In the genomic region with DNA sequence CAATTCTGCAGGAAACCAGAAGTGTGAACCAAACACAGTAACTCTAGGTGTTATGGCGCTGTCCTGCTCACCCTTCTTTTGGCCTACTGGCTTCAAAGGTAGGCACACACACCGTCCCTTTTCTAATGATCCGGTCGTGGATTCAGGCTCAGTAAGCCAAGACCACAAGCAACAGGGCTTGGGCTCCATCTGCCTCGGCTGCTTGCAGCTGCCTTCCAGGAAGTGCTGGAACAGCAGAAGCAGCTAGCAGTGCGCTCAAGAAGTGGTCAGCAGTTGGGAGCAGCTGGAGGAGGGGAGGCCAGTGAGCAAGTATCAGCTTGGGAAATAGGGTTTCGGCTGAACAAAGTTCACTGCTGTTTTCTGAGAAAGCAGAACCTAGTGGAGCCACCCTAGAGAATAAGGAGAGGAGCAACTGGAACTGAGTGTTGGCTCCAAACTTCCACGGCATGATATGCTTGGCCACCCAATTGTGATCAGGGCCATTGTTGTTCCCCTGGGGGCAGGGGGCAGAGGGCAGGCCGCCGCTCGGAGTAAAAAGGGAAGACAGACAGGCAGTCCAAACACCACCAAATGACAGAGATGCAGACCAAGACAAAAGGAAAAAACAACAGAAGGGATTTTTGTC, we compare ENCODE assay signal across 1 cellular context.
A peak's percentile ranks its signal among the peaks of the same experiment; 100 is the strongest.
TF ChIP-seq lines count a peak whose summit lies in the region.

No MANE protein-coding gene starts in this region.

TF ChIP-seq in K562, 482 proteins besides CTCF, POLR2A, EP300 and RAD21 (continued from another document and continues in another):
- TF ChIP-seq, protein P1, sequence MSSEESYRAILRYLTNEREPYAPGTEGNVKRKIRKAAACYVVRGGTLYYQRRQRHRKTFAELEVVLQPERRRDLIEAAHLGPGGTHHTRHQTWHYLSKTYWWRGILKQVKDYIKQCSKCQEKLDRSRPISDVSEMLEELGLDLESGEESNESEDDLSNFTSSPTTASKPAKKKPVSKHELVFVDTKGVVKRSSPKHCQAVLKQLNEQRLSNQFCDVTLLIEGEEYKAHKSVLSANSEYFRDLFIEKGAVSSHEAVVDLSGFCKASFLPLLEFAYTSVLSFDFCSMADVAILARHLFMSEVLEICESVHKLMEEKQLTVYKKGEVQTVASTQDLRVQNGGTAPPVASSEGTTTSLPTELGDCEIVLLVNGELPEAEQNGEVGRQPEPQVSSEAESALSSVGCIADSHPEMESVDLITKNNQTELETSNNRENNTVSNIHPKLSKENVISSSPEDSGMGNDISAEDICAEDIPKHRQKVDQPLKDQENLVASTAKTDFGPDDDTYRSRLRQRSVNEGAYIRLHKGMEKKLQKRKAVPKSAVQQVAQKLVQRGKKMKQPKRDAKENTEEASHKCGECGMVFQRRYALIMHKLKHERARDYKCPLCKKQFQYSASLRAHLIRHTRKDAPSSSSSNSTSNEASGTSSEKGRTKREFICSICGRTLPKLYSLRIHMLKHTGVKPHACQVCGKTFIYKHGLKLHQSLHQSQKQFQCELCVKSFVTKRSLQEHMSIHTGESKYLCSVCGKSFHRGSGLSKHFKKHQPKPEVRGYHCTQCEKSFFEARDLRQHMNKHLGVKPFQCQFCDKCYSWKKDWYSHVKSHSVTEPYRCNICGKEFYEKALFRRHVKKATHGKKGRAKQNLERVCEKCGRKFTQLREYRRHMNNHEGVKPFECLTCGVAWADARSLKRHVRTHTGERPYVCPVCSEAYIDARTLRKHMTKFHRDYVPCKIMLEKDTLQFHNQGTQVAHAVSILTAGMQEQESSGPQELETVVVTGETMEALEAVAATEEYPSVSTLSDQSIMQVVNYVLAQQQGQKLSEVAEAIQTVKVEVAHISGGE (CRISPR knock-in tag; IDR thresholded peaks at IDR 0.05): 0 out of 6 replicates have a peak, but pooled peaks of 1 of the 3 experiments have one; percentile 43
- TF ChIP-seq FOXP1 (CRISPR knock-in tag; IDR thresholded peaks at IDR 0.05): no peak
- TF ChIP-seq ZNF197 (CRISPR knock-in tag; IDR thresholded peaks at IDR 0.05; ENCODE audit: low read depth): 0 out of 2 replicates have a peak, but pooled peaks have one; percentile 49
- TF ChIP-seq CEBPB (tag; IDR thresholded peaks at IDR 0.05): no peak
- no peak for TF ChIP-seq POLR2AphosphoS2 (IDR thresholded peaks at IDR 0.05; ENCODE audit: low read length)
- TF ChIP-seq BACH1 (tag; IDR thresholded peaks at IDR 0.05): peak; percentile 39; the same call in 1 of the 2 replicates
- no peak; the same call in 1 of the 2 replicates for TF ChIP-seq ARID1B (IDR thresholded peaks at IDR 0.05)
- TF ChIP-seq DPF2 (IDR thresholded peaks at IDR 0.05): no peak
- no peak for TF ChIP-seq TAF9B (IDR thresholded peaks at IDR 0.05; ENCODE audit: partially characterized antibody)
- TF ChIP-seq KAT8 (IDR thresholded peaks at IDR 0.05; ENCODE audit: low read depth): no peak
- TF ChIP-seq, protein P2, sequence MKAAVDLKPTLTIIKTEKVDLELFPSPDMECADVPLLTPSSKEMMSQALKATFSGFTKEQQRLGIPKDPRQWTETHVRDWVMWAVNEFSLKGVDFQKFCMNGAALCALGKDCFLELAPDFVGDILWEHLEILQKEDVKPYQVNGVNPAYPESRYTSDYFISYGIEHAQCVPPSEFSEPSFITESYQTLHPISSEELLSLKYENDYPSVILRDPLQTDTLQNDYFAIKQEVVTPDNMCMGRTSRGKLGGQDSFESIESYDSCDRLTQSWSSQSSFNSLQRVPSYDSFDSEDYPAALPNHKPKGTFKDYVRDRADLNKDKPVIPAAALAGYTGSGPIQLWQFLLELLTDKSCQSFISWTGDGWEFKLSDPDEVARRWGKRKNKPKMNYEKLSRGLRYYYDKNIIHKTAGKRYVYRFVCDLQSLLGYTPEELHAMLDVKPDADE (conservative IDR thresholded peaks at IDR 0.05; ENCODE audit: control insufficient read depth, low read depth, low read length): no peak
- TF ChIP-seq HDAC2 (IDR thresholded peaks at IDR 0.05): 0 out of 2 replicates have a peak, but pooled peaks have one; percentile 15
- TF ChIP-seq ZNF696 (CRISPR knock-in tag; conservative IDR thresholded peaks at IDR 0.05): no peak
- TF ChIP-seq CSDE1 (IDR thresholded peaks at IDR 0.05): no peak
- TF ChIP-seq ZSCAN32 (CRISPR knock-in tag; IDR thresholded peaks at IDR 0.05): no peak
- TF ChIP-seq NR2F6 (CRISPR knock-in tag; IDR thresholded peaks at IDR 0.05): no peak
- TF ChIP-seq GTF2A2 (tag; IDR thresholded peaks at IDR 0.05): no peak
- no peak for TF ChIP-seq SRSF7 (optimal IDR thresholded peaks at IDR 0.05; ENCODE audit: low read depth, low read length)
- TF ChIP-seq, protein P3, sequence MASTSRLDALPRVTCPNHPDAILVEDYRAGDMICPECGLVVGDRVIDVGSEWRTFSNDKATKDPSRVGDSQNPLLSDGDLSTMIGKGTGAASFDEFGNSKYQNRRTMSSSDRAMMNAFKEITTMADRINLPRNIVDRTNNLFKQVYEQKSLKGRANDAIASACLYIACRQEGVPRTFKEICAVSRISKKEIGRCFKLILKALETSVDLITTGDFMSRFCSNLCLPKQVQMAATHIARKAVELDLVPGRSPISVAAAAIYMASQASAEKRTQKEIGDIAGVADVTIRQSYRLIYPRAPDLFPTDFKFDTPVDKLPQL (IDR thresholded peaks at IDR 0.05; ENCODE audit: extremely low read depth, insufficient read length): no peak
- TF ChIP-seq, protein P4, sequence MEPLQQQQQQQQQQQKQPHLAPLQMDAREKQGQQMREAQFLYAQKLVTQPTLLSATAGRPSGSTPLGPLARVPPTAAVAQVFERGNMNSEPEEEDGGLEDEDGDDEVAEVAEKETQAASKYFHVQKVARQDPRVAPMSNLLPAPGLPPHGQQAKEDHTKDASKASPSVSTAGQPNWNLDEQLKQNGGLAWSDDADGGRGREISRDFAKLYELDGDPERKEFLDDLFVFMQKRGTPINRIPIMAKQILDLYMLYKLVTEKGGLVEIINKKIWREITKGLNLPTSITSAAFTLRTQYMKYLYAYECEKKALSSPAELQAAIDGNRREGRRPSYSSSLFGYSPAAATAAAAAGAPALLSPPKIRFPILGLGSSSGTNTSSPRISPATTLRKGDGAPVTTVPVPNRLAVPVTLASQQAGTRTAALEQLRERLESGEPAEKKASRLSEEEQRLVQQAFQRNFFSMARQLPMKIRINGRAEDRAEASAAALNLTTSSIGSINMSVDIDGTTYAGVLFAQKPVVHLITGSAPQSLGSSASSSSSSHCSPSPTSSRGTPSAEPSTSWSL (CRISPR knock-in tag; IDR thresholded peaks at IDR 0.05; ENCODE audit: borderline replicate concordance): no peak
- TF ChIP-seq ZNF140 (CRISPR knock-in tag; IDR thresholded peaks at IDR 0.05): no peak
- no peak for TF ChIP-seq HDAC8 (tag; IDR thresholded peaks at IDR 0.05)
- no peak for TF ChIP-seq STAT5B (CRISPR knock-in tag; IDR thresholded peaks at IDR 0.05)
- TF ChIP-seq, protein P5, sequence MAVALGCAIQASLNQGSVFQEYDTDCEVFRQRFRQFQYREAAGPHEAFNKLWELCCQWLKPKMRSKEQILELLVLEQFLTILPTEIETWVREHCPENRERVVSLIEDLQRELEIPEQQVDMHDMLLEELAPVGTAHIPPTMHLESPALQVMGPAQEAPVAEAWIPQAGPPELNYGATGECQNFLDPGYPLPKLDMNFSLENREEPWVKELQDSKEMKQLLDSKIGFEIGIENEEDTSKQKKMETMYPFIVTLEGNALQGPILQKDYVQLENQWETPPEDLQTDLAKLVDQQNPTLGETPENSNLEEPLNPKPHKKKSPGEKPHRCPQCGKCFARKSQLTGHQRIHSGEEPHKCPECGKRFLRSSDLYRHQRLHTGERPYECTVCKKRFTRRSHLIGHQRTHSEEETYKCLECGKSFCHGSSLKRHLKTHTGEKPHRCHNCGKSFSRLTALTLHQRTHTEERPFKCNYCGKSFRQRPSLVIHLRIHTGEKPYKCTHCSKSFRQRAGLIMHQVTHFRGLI (CRISPR knock-in tag; IDR thresholded peaks at IDR 0.05): no peak
- TF ChIP-seq MTF1 (CRISPR knock-in tag; IDR thresholded peaks at IDR 0.05; ENCODE audit: borderline replicate concordance): no peak
- TF ChIP-seq, protein P6, sequence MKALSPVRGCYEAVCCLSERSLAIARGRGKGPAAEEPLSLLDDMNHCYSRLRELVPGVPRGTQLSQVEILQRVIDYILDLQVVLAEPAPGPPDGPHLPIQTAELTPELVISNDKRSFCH (CRISPR knock-in tag; IDR thresholded peaks at IDR 0.05): no peak
- TF ChIP-seq, protein P6 (tag; IDR thresholded peaks at IDR 0.05): 0 out of 2 replicates have a peak, but pooled peaks have one; percentile 35
- no peak for TF ChIP-seq U2AF1 (optimal IDR thresholded peaks at IDR 0.05; ENCODE audit: low read depth, low read length)
- no peak for TF ChIP-seq ZNF354B (CRISPR knock-in tag; IDR thresholded peaks at IDR 0.05)
- no peak for TF ChIP-seq ETS2 (tag; IDR thresholded peaks at IDR 0.05; ENCODE audit: borderline replicate concordance, poor library complexity, severe bottlenecking)
- TF ChIP-seq, protein P7, sequence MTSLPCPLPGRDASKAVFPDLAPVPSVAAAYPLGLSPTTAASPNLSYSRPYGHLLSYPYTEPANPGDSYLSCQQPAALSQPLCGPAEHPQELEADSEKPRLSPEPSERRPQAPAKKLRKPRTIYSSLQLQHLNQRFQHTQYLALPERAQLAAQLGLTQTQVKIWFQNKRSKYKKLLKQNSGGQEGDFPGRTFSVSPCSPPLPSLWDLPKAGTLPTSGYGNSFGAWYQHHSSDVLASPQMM (CRISPR knock-in tag; IDR thresholded peaks at IDR 0.05): no peak
- TF ChIP-seq SAFB2 (IDR thresholded peaks at IDR 0.05; ENCODE audit: borderline replicate concordance, low read depth, low read length, severe bottlenecking): no peak
- no peak for TF ChIP-seq TEAD1 (CRISPR knock-in tag; IDR thresholded peaks at IDR 0.05)
- TF ChIP-seq, protein P8, sequence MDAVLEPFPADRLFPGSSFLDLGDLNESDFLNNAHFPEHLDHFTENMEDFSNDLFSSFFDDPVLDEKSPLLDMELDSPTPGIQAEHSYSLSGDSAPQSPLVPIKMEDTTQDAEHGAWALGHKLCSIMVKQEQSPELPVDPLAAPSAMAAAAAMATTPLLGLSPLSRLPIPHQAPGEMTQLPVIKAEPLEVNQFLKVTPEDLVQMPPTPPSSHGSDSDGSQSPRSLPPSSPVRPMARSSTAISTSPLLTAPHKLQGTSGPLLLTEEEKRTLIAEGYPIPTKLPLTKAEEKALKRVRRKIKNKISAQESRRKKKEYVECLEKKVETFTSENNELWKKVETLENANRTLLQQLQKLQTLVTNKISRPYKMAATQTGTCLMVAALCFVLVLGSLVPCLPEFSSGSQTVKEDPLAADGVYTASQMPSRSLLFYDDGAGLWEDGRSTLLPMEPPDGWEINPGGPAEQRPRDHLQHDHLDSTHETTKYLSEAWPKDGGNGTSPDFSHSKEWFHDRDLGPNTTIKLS (IDR thresholded peaks at IDR 0.05; ENCODE audit: borderline replicate concordance, low read depth): no peak
- no peak for TF ChIP-seq JUND (IDR thresholded peaks at IDR 0.05; ENCODE audit: borderline replicate concordance, low read depth, low read length)
- peak; percentile 49; the same call in 1 of the 3 replicates for TF ChIP-seq JUND (tag; IDR thresholded peaks at IDR 0.05; ENCODE audit: borderline replicate concordance, low read depth, low read length)
- TF ChIP-seq, protein P9, sequence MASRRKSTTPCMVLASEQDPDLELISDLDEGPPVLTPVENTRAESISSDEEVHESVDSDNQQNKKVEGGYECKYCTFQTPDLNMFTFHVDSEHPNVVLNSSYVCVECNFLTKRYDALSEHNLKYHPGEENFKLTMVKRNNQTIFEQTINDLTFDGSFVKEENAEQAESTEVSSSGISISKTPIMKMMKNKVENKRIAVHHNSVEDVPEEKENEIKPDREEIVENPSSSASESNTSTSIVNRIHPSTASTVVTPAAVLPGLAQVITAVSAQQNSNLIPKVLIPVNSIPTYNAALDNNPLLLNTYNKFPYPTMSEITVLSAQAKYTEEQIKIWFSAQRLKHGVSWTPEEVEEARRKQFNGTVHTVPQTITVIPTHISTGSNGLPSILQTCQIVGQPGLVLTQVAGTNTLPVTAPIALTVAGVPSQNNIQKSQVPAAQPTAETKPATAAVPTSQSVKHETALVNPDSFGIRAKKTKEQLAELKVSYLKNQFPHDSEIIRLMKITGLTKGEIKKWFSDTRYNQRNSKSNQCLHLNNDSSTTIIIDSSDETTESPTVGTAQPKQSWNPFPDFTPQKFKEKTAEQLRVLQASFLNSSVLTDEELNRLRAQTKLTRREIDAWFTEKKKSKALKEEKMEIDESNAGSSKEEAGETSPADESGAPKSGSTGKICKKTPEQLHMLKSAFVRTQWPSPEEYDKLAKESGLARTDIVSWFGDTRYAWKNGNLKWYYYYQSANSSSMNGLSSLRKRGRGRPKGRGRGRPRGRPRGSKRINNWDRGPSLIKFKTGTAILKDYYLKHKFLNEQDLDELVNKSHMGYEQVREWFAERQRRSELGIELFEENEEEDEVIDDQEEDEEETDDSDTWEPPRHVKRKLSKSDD (conservative IDR thresholded peaks at IDR 0.05; ENCODE audit: low read length): no peak
- no peak for TF ChIP-seq LCOR (CRISPR knock-in tag; IDR thresholded peaks at IDR 0.05)
- TF ChIP-seq, protein P10, sequence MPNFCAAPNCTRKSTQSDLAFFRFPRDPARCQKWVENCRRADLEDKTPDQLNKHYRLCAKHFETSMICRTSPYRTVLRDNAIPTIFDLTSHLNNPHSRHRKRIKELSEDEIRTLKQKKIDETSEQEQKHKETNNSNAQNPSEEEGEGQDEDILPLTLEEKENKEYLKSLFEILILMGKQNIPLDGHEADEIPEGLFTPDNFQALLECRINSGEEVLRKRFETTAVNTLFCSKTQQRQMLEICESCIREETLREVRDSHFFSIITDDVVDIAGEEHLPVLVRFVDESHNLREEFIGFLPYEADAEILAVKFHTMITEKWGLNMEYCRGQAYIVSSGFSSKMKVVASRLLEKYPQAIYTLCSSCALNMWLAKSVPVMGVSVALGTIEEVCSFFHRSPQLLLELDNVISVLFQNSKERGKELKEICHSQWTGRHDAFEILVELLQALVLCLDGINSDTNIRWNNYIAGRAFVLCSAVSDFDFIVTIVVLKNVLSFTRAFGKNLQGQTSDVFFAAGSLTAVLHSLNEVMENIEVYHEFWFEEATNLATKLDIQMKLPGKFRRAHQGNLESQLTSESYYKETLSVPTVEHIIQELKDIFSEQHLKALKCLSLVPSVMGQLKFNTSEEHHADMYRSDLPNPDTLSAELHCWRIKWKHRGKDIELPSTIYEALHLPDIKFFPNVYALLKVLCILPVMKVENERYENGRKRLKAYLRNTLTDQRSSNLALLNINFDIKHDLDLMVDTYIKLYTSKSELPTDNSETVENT (CRISPR knock-in tag; IDR thresholded peaks at IDR 0.05): no peak
- no peak for TF ChIP-seq ZC3H8 (IDR thresholded peaks at IDR 0.05)
- TF ChIP-seq, protein P11, sequence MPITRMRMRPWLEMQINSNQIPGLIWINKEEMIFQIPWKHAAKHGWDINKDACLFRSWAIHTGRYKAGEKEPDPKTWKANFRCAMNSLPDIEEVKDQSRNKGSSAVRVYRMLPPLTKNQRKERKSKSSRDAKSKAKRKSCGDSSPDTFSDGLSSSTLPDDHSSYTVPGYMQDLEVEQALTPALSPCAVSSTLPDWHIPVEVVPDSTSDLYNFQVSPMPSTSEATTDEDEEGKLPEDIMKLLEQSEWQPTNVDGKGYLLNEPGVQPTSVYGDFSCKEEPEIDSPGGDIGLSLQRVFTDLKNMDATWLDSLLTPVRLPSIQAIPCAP (CRISPR knock-in tag; IDR thresholded peaks at IDR 0.05; ENCODE audit: borderline replicate concordance): no peak
- TF ChIP-seq FOXA3 (CRISPR knock-in tag; conservative IDR thresholded peaks at IDR 0.05 in 1 of 2, IDR thresholded peaks at IDR 0.05 in 1 of 2): no peak
